In genomic region chr11:1391165-1392010, GRCh38 we compare ENCODE assay signal across 10 cellular contexts. TPM values are rescaled to one million over a fixed set of nuclear protein-coding genes. Genes with fewer than 3 reads are reported as not detected.
A peak's percentile ranks its signal among the peaks of the same experiment; 100 is the strongest.
DNase-seq lines count a peak whose midpoint lies in the region; ATAC-seq, FAIRE-seq and TF ChIP-seq lines count a peak whose summit lies in the region.
"Had no signal": no experiment of that assay in that cellular context is flagged by ENCODE, and none has a peak within 500 bp of the region (broad histone marks: within the 10 kb centered on the region; RNA-seq: fewer than 3 reads in every experiment).

No MANE protein-coding gene starts in this region.

- H3K36me3 ChIP-seq in HepG2 (replicated peaks in 1 of 2; ENCODE audit: control insufficient read depth in 1 of 2, insufficient read depth in 2 of 2, low read length in 2 of 2), result no peaks in the 10 kb centered on the region
- no peaks in the 10 kb centered on the region for H3K36me3 ChIP-seq in right lobe of liver
- no peaks in the 10 kb centered on the region for H3K36me3 ChIP-seq in thyroid gland

- no peak overlapping the region for H3K27ac ChIP-seq in HepG2 (ENCODE audit: extremely low read length, insufficient read depth, low read length)
- H3K27ac ChIP-seq in right lobe of liver, result no peak overlapping the region
- H3K27ac ChIP-seq in thyroid gland, result no peak overlapping the region

- no peaks in the 10 kb centered on the region for H4K20me1 ChIP-seq in HepG2 (ENCODE audit: insufficient read depth, low read length)

- CTCF ChIA-PET in HepG2 (lab: Yijun Ruan, JAX; ENCODE audit: low intra/inter-chr PET ratio, low total read pairs), result no interaction called here
- CTCF ChIA-PET in T-cell (lab: Charles Lee), result no interaction called here

- H3K36me3 Mint-ChIP-seq in T-cell, result peaks cover 2% of the 10 kb centered on the region
- no peaks in the 10 kb centered on the region for H3K36me3 Mint-ChIP-seq in type B pancreatic cell

- peaks cover 10 to 42% of the 10 kb centered on the region in 2 experiments for H3K27me3 ChIP-seq in HepG2 (ENCODE audit: control insufficient read depth in 1 of 2, insufficient read depth in 2 of 2, low read length in 2 of 2)
- peaks cover 4 to 5% of the 10 kb centered on the region in 2 donors for H3K27me3 ChIP-seq in right lobe of liver
- H3K27me3 ChIP-seq in thyroid gland, result peaks cover 7% of the 10 kb centered on the region

- ATAC-seq in HepG2 (no peak), right lobe of liver (no peak), T-cell (replicated peaks in 1 of 4) (no peak), esophagus mucosa (no peak)

- BruUV-seq in HepG2 (replicated peaks; lab: Mats Ljungman, UMichigan), result no TSS peak

- H3K27me3 Mint-ChIP-seq in T-cell (peaks cover 25 to 26% of the 10 kb centered on the region in 2 donors), type B pancreatic cell (peaks cover 38% of the 10 kb centered on the region)

- in situ Hi-C loops in HepG2 (cut with HindIII; ENCODE audit: extremely low pct_ligation_motif_present, low pct_unique_long_range_greater_than_20kb), result no loop called here

- peak overlapping the region; percentile 49 to 52 (median 51) for H3K4me3 Mint-ChIP-seq in T-cell
- H3K4me3 Mint-ChIP-seq in type B pancreatic cell, result peak overlapping the region; percentile 81

- TF ChIP-seq POLR2A in HepG2 (IDR thresholded peaks at IDR 0.05; ENCODE audit: insufficient read depth in 1 of 2, low read depth in 2 of 2, low read length in 2 of 2), result no peak
- TF ChIP-seq POLR2A in right lobe of liver (IDR thresholded peaks at IDR 0.05), result no peak
- TF ChIP-seq POLR2A in thyroid gland (IDR thresholded peaks at IDR 0.05), result no peak

- H3K9me3 Mint-ChIP-seq in T-cell (no peaks in the 10 kb centered on the region), type B pancreatic cell (no peaks in the 10 kb centered on the region)

- H3K4me1 Mint-ChIP-seq in T-cell, result peaks cover 7 to 14% (median 9%) of the 10 kb centered on the region in 3 donors
- H3K4me1 Mint-ChIP-seq in type B pancreatic cell (ENCODE audit: unreplicated experiment), result peaks cover 10% of the 10 kb centered on the region

- TF ChIP-seq CTCF in HepG2 (CRISPR knock-in tag; IDR thresholded peaks at IDR 0.05) (no peak), right lobe of liver (IDR thresholded peaks at IDR 0.05) (no peak), type B pancreatic cell (conservative IDR thresholded peaks at IDR 0.05) (no peak), thyroid gland (IDR thresholded peaks at IDR 0.05) (no peak)

- no peak overlapping the region for H2AFZ ChIP-seq in HepG2 (ENCODE audit: low read length)

- H3K27ac Mint-ChIP-seq in T-cell (peak overlapping the region in 1 of 2 donors; percentile 75), type B pancreatic cell (no peak overlapping the region)

- no peak for FAIRE-seq in HepG2 (lab: Jason Lieb, UNC)

- TF ChIP-seq RAD21 in HepG2 (CRISPR knock-in tag; IDR thresholded peaks at IDR 0.05), result no peak

- 31% methylated on average over 26 of the region's 30 CpGs for WGBS in HepG2 (ENCODE audit: low lambda C conversion rate)
- WGBS in right lobe of liver (ENCODE audit: insufficient coverage, low coverage, low lambda C conversion rate, missing lambda C conversion rate), result 44% methylated on average over 22 of the region's 30 CpGs
- WGBS in thyroid gland, 2 donors, result 45 to 48% methylated on average over 27 to 29 of the region's 30 CpGs

- intact Hi-C loops in HepG2 (cut with micrococcal nuclease; ENCODE audit: unreplicated experiment), result no loop called here
- intact Hi-C loops in right lobe of liver (cut with DNase I), result no loop called here
- intact Hi-C loops in thyroid gland (cut with DNase I), result no loop called here

- peak overlapping the region; percentile 12; the same call in 1 of the 2 replicates for H3K4me2 ChIP-seq in HepG2 (ENCODE audit: low read depth, low read length)

- H3K4me1 ChIP-seq in HepG2 (ENCODE audit: insufficient read depth, low read length) (peaks cover 12% of the 10 kb centered on the region), right lobe of liver (peaks cover 0 to 7% (median 0%) of the 10 kb centered on the region in 4 donors), thyroid gland (peaks cover 12 to 14% of the 10 kb centered on the region in 2 donors)

- POLR2A ChIA-PET in HepG2 (lab: Yijun Ruan, JAX), result no interaction called here
- POLR2A ChIA-PET in T-cell (lab: Charles Lee), result no interaction called here

- H3K79me2 ChIP-seq in HepG2 (ENCODE audit: insufficient read depth, low read length), result no peaks in the 10 kb centered on the region

- H3K9me3 ChIP-seq in HepG2 (ENCODE audit: low read length) (no peaks in the 10 kb centered on the region), right lobe of liver (no peaks in the 10 kb centered on the region), thyroid gland (no peaks in the 10 kb centered on the region)

- no peak for DNase-seq in HepG2 (ENCODE audit: low spot score)
- no peak for DNase-seq in right lobe of liver
- no peak for DNase-seq in T-cell
- peak; percentile 61 for DNase-seq in iPS-NIHi11 (ENCODE audit: low spot score)
- DNase-seq in type B pancreatic cell (ENCODE audit: extremely low spot score, unreplicated experiment), result no peak
- DNase-seq in stimulated activated CD4-positive, alpha-beta T cell treated with anti-CD3 and anti-CD28 coated beads, Interleukin-4, amount 100 ng/mL, for 1 hour, result no peak
- no peak for DNase-seq in thyroid gland
- DNase-seq: activated CD4-positive, CD25-positive, alpha-beta regulatory T cell treated with anti-CD3 and anti-CD28 coated beads, Interleukin-2, amount 50 U/mL, for 72 hours; DMS53 had no signal

- H3K4me3 ChIP-seq in HepG2 (replicated peaks in 1 of 3; ENCODE audit: insufficient read depth in 1 of 3, low read depth in 2 of 3, low read length in 3 of 3) (peak overlapping the region in 1 of 3 experiments; percentile 28; a peak in 1 of 6 replicates), right lobe of liver (no peak overlapping the region), thyroid gland (replicated peaks in 1 of 3) (no peak overlapping the region)

- H3K9ac ChIP-seq in HepG2 (ENCODE audit: insufficient read depth, low read depth, low read length), result no peak overlapping the region

- TF ChIP-seq EP300 in HepG2 (IDR thresholded peaks at IDR 0.05; ENCODE audit: low read depth in 2 of 2, low read length in 2 of 2), result no peak
- TF ChIP-seq EP300 in HepG2 (CRISPR knock-in tag; IDR thresholded peaks at IDR 0.05; ENCODE audit: borderline replicate concordance), result no peak

TF ChIP-seq in HepG2, 621 proteins besides CTCF, POLR2A, EP300 and RAD21 (continues in another document):
- TF ChIP-seq DNMT1 (CRISPR knock-in tag; IDR thresholded peaks at IDR 0.05) (no peak), ZNF292 (CRISPR knock-in tag; IDR thresholded peaks at IDR 0.05; ENCODE audit: borderline replicate concordance, low read depth) (no peak), ZBTB38 (CRISPR knock-in tag; IDR thresholded peaks at IDR 0.05) (no peak), KLF6 (CRISPR knock-in tag; IDR thresholded peaks at IDR 0.05) (no peak), GATA4 (IDR thresholded peaks at IDR 0.05; ENCODE audit: borderline replicate concordance, low read depth) (no peak), NCOA5 (CRISPR knock-in tag; IDR thresholded peaks at IDR 0.05) (no peak), GTF2F1 (IDR thresholded peaks at IDR 0.05; ENCODE audit: low read length) (no peak), ZNF230 (CRISPR knock-in tag; IDR thresholded peaks at IDR 0.05) (no peak), KDM5B (CRISPR knock-in tag; IDR thresholded peaks at IDR 0.05; ENCODE audit: borderline replicate concordance) (no peak)

RNA-seq across cellular contexts. Expression of gene BRSK2, which starts 1.7 kb away (rescaled TPM):
- total RNA-seq in HepG2 (2016; rRNA removed; fragmentation: Illumina TruSeq; extraction: Trizol), result 0.84 and 1.1 TPM in 2 replicates
- total RNA-seq in HepG2 (2016; cell fraction: cytosol; rRNA removed; fragmentation: Illumina TruSeq; extraction: Trizol; ENCODE audit: low read depth), result 0.35 and 0.40 TPM in 2 replicates
- 0.19 and 0.93 TPM in 2 replicates for total RNA-seq in HepG2 (2016; cell fraction: insoluble cytoplasmic fraction; rRNA removed; fragmentation: Illumina TruSeq; extraction: Trizol)
- total RNA-seq in HepG2 (2016; cell fraction: membrane; rRNA removed; fragmentation: Illumina TruSeq; extraction: Trizol), result 1.1 and 1.3 TPM in 2 replicates
- 1.3 and 1.7 TPM in 2 replicates for total RNA-seq in HepG2 (2016; cell fraction: nucleus; rRNA removed; fragmentation: Illumina TruSeq; extraction: Trizol)
- 0.74 and 2.3 TPM in 2 replicates for polyA plus RNA-seq in HepG2 (2011; rRNA removed)
- polyA plus RNA-seq in HepG2 (2011; cell fraction: cytosol; rRNA removed), result 0.62 and 0.65 TPM in 2 replicates
- polyA plus RNA-seq in HepG2 (2011; cell fraction: nucleus; rRNA removed), result 7.2 and 9.9 TPM in 2 replicates
- 0.54 and 1.4 TPM in 2 replicates for polyA plus RNA-seq in HepG2 (2012)
- polyA plus RNA-seq in HepG2 (2016; cell fraction: cytosol; fragmentation: Illumina TruSeq; extraction: Trizol; ENCODE audit: low read depth), result 0.18 and 0.59 TPM in 2 replicates
- 0.59 and 0.72 TPM in 2 replicates for polyA plus RNA-seq in HepG2 (2016; cell fraction: insoluble cytoplasmic fraction; fragmentation: Illumina TruSeq; extraction: Trizol; ENCODE audit: low read depth)
- 0.64 and 0.85 TPM in 2 replicates for polyA plus RNA-seq in HepG2 (2016; cell fraction: membrane; fragmentation: Illumina TruSeq; extraction: Trizol; ENCODE audit: low read depth)
- polyA plus RNA-seq in HepG2 (2016; cell fraction: nucleus; fragmentation: Illumina TruSeq; extraction: Trizol; ENCODE audit: insufficient read depth, low read depth), result 1.8 and 3.3 TPM in 2 replicates
- polyA minus RNA-seq in HepG2 (2011; rRNA and poly(A)+ RNA removed; ENCODE audit: low replicate concordance), result 0.62 and 1.2 TPM in 2 replicates
- 0.88 and 1.3 TPM in 2 replicates for polyA minus RNA-seq in HepG2 (2011; cell fraction: cytosol; rRNA and poly(A)+ RNA removed)
- polyA minus RNA-seq in HepG2 (2011; cell fraction: nucleus; rRNA and poly(A)+ RNA removed), result 0.90 and 3.0 TPM in 2 replicates
- total RNA-seq in right lobe of liver, result under 1 TPM in 2 of 6 experiments, not detected in 4; 0.12 to 0.49 TPM
- total RNA-seq in T-cell, result 1 to 10 TPM in 2 of 5 donors, under 1 TPM in 3; 0.54 to 1.5 (median 0.95) TPM
- 8.6 and 13.8 TPM in 2 replicates for total RNA-seq in type B pancreatic cell (ENCODE audit: low replicate concordance)
- 0.08 TPM for total RNA-seq in esophagus mucosa
- 1 to 10 TPM in 2 of 4 donors, under 1 TPM in 2; 0.34 to 2.2 (median 0.81) TPM for total RNA-seq in thyroid gland
